Comparison of ENCODE assay signal across 1 cellular context in the genomic region with DNA sequence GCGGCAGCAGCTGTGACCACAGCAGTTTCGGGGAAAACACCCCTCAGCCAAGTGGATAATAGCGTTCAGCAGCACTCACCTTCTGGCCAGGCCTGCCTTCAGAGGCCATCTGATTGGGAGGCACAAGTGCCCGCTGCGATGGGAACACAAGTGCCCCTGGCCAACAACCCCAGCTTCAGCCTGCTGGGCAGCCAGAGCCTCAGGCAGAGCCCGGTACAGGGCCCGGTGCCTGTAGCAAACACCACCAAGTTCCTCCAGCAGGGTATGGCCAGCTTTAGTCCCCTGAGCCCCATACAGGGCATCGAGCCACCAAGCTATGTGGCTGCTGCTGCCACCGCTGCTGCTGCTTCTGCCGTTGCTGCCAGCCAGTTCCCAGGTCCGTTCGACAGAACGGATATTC.
TF ChIP-seq lines count a peak whose summit lies in the region.

No MANE protein-coding gene starts in this region.

TF ChIP-seq in HepG2, 621 proteins besides CTCF, POLR2A, EP300 and RAD21 (continued from another document):
- TF ChIP-seq, protein P1, sequence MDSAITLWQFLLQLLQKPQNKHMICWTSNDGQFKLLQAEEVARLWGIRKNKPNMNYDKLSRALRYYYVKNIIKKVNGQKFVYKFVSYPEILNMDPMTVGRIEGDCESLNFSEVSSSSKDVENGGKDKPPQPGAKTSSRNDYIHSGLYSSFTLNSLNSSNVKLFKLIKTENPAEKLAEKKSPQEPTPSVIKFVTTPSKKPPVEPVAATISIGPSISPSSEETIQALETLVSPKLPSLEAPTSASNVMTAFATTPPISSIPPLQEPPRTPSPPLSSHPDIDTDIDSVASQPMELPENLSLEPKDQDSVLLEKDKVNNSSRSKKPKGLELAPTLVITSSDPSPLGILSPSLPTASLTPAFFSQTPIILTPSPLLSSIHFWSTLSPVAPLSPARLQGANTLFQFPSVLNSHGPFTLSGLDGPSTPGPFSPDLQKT (CRISPR knock-in tag; IDR thresholded peaks at IDR 0.05; ENCODE audit: borderline replicate concordance) = no peak
- no peak for TF ChIP-seq HHEX (CRISPR knock-in tag; IDR thresholded peaks at IDR 0.05)
- no peak for TF ChIP-seq ZNF746 (CRISPR knock-in tag; IDR thresholded peaks at IDR 0.05)
- no peak for TF ChIP-seq ZNF674 (CRISPR knock-in tag; IDR thresholded peaks at IDR 0.05; ENCODE audit: low read depth)
- TF ChIP-seq, protein P2, sequence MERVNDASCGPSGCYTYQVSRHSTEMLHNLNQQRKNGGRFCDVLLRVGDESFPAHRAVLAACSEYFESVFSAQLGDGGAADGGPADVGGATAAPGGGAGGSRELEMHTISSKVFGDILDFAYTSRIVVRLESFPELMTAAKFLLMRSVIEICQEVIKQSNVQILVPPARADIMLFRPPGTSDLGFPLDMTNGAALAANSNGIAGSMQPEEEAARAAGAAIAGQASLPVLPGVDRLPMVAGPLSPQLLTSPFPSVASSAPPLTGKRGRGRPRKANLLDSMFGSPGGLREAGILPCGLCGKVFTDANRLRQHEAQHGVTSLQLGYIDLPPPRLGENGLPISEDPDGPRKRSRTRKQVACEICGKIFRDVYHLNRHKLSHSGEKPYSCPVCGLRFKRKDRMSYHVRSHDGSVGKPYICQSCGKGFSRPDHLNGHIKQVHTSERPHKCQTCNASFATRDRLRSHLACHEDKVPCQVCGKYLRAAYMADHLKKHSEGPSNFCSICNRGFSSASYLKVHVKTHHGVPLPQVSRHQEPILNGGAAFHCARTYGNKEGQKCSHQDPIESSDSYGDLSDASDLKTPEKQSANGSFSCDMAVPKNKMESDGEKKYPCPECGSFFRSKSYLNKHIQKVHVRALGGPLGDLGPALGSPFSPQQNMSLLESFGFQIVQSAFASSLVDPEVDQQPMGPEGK (CRISPR knock-in tag; IDR thresholded peaks at IDR 0.05) = no peak
- no peak for TF ChIP-seq CEBPG (CRISPR knock-in tag; IDR thresholded peaks at IDR 0.05)
- TF ChIP-seq ZNF510 (CRISPR knock-in tag; IDR thresholded peaks at IDR 0.05; ENCODE audit: low read depth) = no peak
TF ChIP-seq in HepG2: peak in this region for 0.
